19 cellular contexts compared by ENCODE assay signal in the genomic region with DNA sequence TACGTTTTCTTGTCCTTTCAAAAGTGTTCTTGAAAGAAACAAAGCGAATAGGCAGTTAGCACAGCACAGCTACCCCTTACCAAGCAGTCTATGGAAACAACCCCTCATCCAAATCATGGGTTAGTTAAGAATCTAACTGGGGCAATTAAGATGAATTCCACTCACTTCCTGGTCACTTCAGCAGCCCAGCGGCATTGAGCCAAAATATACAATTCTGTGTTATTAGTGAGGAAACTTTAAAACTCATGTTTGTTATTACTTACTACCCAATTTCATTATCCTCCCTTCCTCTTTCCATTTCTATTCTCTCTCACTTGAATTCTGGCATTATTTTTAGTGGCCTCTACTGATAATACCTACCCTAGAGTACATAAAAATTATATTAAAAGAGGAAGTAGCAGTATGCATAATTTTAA.
DNase-seq lines count a peak whose midpoint lies in the region; ATAC-seq and TF ChIP-seq lines count a peak whose summit lies in the region.
"Had no signal": no experiment of that assay in that cellular context is flagged by ENCODE, and none has a peak within 500 bp of the region (broad histone marks: within the 10 kb centered on the region; RNA-seq: fewer than 3 reads in every experiment).

No MANE protein-coding gene starts in this region.

- H3K9ac ChIP-seq in SK-N-SH, result no peak overlapping the region

- H3K79me2 ChIP-seq in SK-N-SH (ENCODE audit: insufficient read depth), result no peaks in the 10 kb centered on the region

- CTCF ChIA-PET in SK-N-SH (lab: Yijun Ruan, JAX), result no interaction called here

- ATAC-seq in stimulated activated naive CD8-positive, alpha-beta T cell treated with anti-CD3 and anti-CD28 coated beads, Interleukin-15, Interleukin-2, amounts not matched to agents 100 U/mL and 50 U/mL, for 24 hours, result no peak

- TF ChIP-seq RAD21 in SK-N-SH (IDR thresholded peaks at IDR 0.05; ENCODE audit: low read length), result no peak

- no peaks in the 10 kb centered on the region for H3K9me2 ChIP-seq in SK-N-SH

- intact Hi-C loops in breast epithelium (cut with DNase I; ENCODE audit: low total_unique reads), result no loop called here

- POLR2A ChIA-PET in SK-N-SH (lab: Yijun Ruan, JAX), result no interaction called here

- H3K36me3 ChIP-seq in SK-N-SH (replicated peaks in 1 of 2; ENCODE audit: control insufficient read depth in 1 of 2, insufficient read depth in 2 of 2, low read length in 1 of 2), result peaks cover 30 to 35% of the 10 kb centered on the region in 2 experiments
- H3K36me3 ChIP-seq in mesodermal cell (ENCODE audit: control insufficient read depth, insufficient read depth, low read length), result peaks cover 63% of the 10 kb centered on the region
- H3K36me3 ChIP-seq in breast epithelium, result no peaks in the 10 kb centered on the region
- H3K36me3 ChIP-seq: prostate gland had no signal

- peaks cover 4% of the 10 kb centered on the region for H3F3A ChIP-seq in SK-N-SH (replicated peaks; ENCODE audit: insufficient read depth)

- H3K27me3 ChIP-seq in SK-N-SH (ENCODE audit: insufficient read depth), result no peaks in the 10 kb centered on the region
- no peaks in the 10 kb centered on the region for H3K27me3 ChIP-seq in breast epithelium

- H3K4me3 ChIP-seq in SK-N-SH (ENCODE audit: low read depth in 2 of 2, low read length in 1 of 2), result no peak overlapping the region
- no peak overlapping the region for H3K4me3 ChIP-seq in mesodermal cell (ENCODE audit: extremely low read depth, insufficient read depth, low read length, poor library complexity, severe bottlenecking)
- H3K4me3 ChIP-seq in breast epithelium, result no peak overlapping the region
- H3K4me3 ChIP-seq: coronary artery, prostate gland had no signal

- TF ChIP-seq EP300 in SK-N-SH (IDR thresholded peaks at IDR 0.05; ENCODE audit: borderline replicate concordance in 1 of 2, low read depth in 1 of 2, low read length in 1 of 2), result no peak

- TF ChIP-seq CTCF in SK-N-SH (IDR thresholded peaks at IDR 0.05) (no peak), breast epithelium (IDR thresholded peaks at IDR 0.05) (no peak)

- H3K4me2 ChIP-seq in SK-N-SH, result no peak overlapping the region

- no peak for TF ChIP-seq POLR2A in breast epithelium (IDR thresholded peaks at IDR 0.05)

- H3K9me3 ChIP-seq in SK-N-SH, result no peaks in the 10 kb centered on the region
- no peaks in the 10 kb centered on the region for H3K9me3 ChIP-seq in mesodermal cell (ENCODE audit: control insufficient read depth, low read length)
- H3K9me3 ChIP-seq in breast epithelium, result peaks cover 0 to 9% of the 10 kb centered on the region in 2 donors
- H3K9me3 ChIP-seq: prostate gland had no signal

- H3K27ac ChIP-seq in SK-N-SH (ENCODE audit: low read depth in 2 of 2, low read length in 1 of 2) (peak overlapping the region; percentile 27 to 34; a peak in 2 of 4 replicates), mesodermal cell (ENCODE audit: low read depth, low read length, severe bottlenecking) (peak overlapping the region; percentile 1), breast epithelium (no peak overlapping the region)
- H3K27ac ChIP-seq: coronary artery, prostate gland had no signal

- H3K4me1 ChIP-seq in SK-N-SH (ENCODE audit: control insufficient read depth in 1 of 2, insufficient read depth in 2 of 2, low read depth in 1 of 2, low read length in 1 of 2) (peaks cover 4 to 6% of the 10 kb centered on the region in 2 experiments; a peak in 3 of 4 replicates), mesodermal cell (ENCODE audit: control insufficient read depth, insufficient read depth, low read length, poor library complexity, severe bottlenecking) (no peaks in the 10 kb centered on the region), breast epithelium (no peaks in the 10 kb centered on the region)
- H3K4me1 ChIP-seq: prostate gland had no signal

- 63% methylated on average over 3 of the region's 3 CpGs for WGBS in SK-N-SH (ENCODE audit: low lambda C conversion rate)
- no CpG with 5 or more reads among the region's 3 CpGs for WGBS in mesodermal cell (ENCODE audit: insufficient coverage in 2 of 2), 2 experiments

- DNase-seq in A172 (ENCODE audit: low spot score) (peak; percentile 45), SK-N-SH (peak; percentile 27), dermis blood vessel endothelial cell (peak; percentile 79), breast epithelium (ENCODE audit: low spot score in 2 of 2) (no peak), GDM1 (lab: John Stamatoyannopoulos, UW) (no peak), foreskin melanocyte (no peak)
- no peak for DNase-seq in stimulated activated naive CD8-positive, alpha-beta T cell treated with anti-CD3 and anti-CD28 coated beads, Interleukin-15, Interleukin-2, amounts not matched to agents 100 U/mL and 50 U/mL, for 24 hours
- DNase-seq: 8988T; activated CD4-positive, alpha-beta T cell treated with anti-CD3 and anti-CD28 coated beads, Interleukin-2, amount 10 ng/mL, durations not matched to agents 24 days and 14 days; activated gamma-delta T cell treated with Interleukin-2 at 50 U/mL for 16 hours; GF-D8; glutamatergic neuron; left ventricle myocardium superior; NCI-H1694; small intestine; stimulated activated CD8-positive, alpha-beta memory T cell treated with anti-CD3 and anti-CD28 coated beads, Interleukin-4, amount 100 ng/mL, for 48 hours had no signal

- no peak overlapping the region for H2AFZ ChIP-seq in SK-N-SH (ENCODE audit: low read depth)

- no peaks in the 10 kb centered on the region for H4K20me1 ChIP-seq in SK-N-SH (ENCODE audit: insufficient read depth)

TF ChIP-seq in SK-N-SH, 30 proteins besides CTCF, POLR2A, EP300 and RAD21:
- TF ChIP-seq SIN3A (IDR thresholded peaks at IDR 0.05; ENCODE audit: borderline replicate concordance, low read depth, low read length) (no peak), CHD2 (IDR thresholded peaks at IDR 0.05; ENCODE audit: low read length, partially characterized antibody) (no peak), FOSL2 (IDR thresholded peaks at IDR 0.05; ENCODE audit: borderline replicate concordance, low read depth) (no peak), YY1 (IDR thresholded peaks at IDR 0.05; ENCODE audit: low read depth) (no peak), MEF2A (IDR thresholded peaks at IDR 0.05; ENCODE audit: borderline replicate concordance, low read depth) (no peak), USF1 (IDR thresholded peaks at IDR 0.05; ENCODE audit: borderline replicate concordance, low read depth) (no peak)
TF ChIP-seq in SK-N-SH: peak in this region for 0.

Comparison
In these comparisons a context has a peak if more than half of its experiments do, and no peak if none do; other contexts are left out.
1. DNase-seq: peak in A172 (single experiment), SK-N-SH (single experiment) and dermis blood vessel endothelial cell (single experiment); none in stimulated activated naive CD8-positive, alpha-beta T cell treated with anti-CD3 and anti-CD28 coated beads, Interleukin-15, Interleukin-2, amounts not matched to agents 100 U/mL and 50 U/mL, for 24 hours (single experiment), breast epithelium (0 of 2), GDM1 (single experiment) and foreskin melanocyte (single experiment).
2. H3K27ac ChIP-seq: peak in SK-N-SH (2 of 2) and mesodermal cell (single experiment); none in breast epithelium (0 of 2).